In the genomic region with DNA sequence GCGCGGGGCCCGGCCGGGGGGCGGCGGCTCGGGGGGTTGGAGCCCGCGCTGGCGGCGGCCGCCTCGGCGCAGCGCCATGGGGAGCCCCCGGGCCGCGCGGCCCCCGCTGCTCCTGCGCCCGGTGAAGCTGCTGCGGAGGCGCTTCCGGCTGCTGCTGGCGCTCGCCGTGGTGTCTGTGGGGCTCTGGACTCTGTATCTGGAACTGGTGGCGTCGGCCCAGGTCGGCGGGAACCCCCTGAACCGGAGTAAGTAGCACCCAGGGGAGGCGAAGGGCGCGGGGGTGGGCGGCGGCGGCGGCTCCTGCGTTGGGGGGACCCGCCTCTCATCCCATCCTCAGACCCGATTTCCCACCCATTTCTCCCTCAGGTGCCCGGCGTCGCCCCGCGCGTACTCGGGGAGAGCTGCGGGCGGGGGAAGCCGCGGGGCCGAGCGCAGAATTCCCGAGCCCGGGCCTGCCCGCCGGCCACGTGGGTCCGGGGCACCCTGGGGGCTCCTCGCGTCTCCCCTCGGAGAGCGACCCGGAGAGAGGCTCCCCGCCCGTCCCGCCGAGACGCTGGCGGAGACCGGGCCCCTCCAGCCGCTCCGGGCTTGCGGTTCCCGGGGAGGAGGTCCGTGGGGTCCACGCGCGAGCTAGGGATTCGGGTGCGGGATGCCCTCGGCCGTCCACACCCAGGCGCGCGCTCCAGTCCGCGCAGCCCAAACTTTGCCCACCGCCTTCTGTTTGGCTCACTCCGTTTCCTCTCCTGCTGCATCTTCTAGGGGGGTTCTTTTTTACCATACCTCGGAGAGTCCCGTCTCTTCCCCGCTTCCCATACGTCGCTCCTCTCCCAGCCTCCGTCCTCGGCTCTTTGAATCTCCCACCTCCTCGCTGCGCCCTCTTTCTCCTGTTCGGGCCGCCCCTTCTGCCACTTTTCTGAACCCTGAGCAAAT, we compare ENCODE assay signal across 7 cellular contexts. TPM values are rescaled to one million over a fixed set of nuclear protein-coding genes. Genes with fewer than 3 reads are reported as not detected.
DNase-seq lines count a peak whose midpoint lies in the region; ATAC-seq and TF ChIP-seq lines count a peak whose summit lies in the region.

No MANE protein-coding gene starts in this region.

- peaks cover 8 to 36% of the 10 kb centered on the region in 2 donors for H3K4me1 ChIP-seq in mucosa of rectum (ENCODE audit: control insufficient read depth in 2 of 2, insufficient read depth in 2 of 2, low read length in 2 of 2)
- H3K4me1 ChIP-seq in thoracic aorta (ENCODE audit: control insufficient read depth in 1 of 2, low read depth in 2 of 2): peaks cover 11 to 52% of the 10 kb centered on the region in 2 donors

- intact Hi-C loops in dendritic cell treated with granulocyte-macrophage colony-stimulating factor and Interleukin-4, amounts not matched to agents 40 ng/mL and 50 ng/mL, for 4 days (cut with micrococcal nuclease): no loop called here

- H3K27ac Mint-ChIP-seq in HFFc6: no peak overlapping the region
- H3K27ac Mint-ChIP-seq in dendritic cell treated with granulocyte-macrophage colony-stimulating factor and Interleukin-4, amounts not matched to agents 40 ng/mL and 50 ng/mL, for 4 days: no peak overlapping the region

- H3K9me3 Mint-ChIP-seq in HFFc6: no peaks in the 10 kb centered on the region
- no peaks in the 10 kb centered on the region for H3K9me3 Mint-ChIP-seq in dendritic cell treated with granulocyte-macrophage colony-stimulating factor and Interleukin-4, amounts not matched to agents 40 ng/mL and 50 ng/mL, for 4 days

- H3K36me3 ChIP-seq in mucosa of rectum (ENCODE audit: control insufficient read depth in 2 of 2, insufficient read depth in 2 of 2, low read length in 2 of 2) (peaks cover 0 to 3% of the 10 kb centered on the region in 2 donors), thoracic aorta (no peaks in the 10 kb centered on the region)

- H3K27me3 ChIP-seq in mucosa of rectum (ENCODE audit: control insufficient read depth in 2 of 2, insufficient read depth in 2 of 2, low read length in 2 of 2): peaks cover 0 to 3% of the 10 kb centered on the region in 2 donors
- H3K27me3 ChIP-seq in thoracic aorta (replicated peaks; ENCODE audit: insufficient read depth): no peaks in the 10 kb centered on the region

- H3K9ac ChIP-seq in mucosa of rectum (ENCODE audit: low read depth in 1 of 2, low read length in 2 of 2): peak overlapping the region; percentile 38 to 80

- no peak for ATAC-seq in thoracic aorta (ENCODE audit: insufficient number of reproducible peaks, low FRiP score, low read depth)

- H3K27ac ChIP-seq in VCaP (peak overlapping the region; percentile 61; the same call in 1 of the 2 replicates), mucosa of rectum (ENCODE audit: low read depth in 2 of 2, low read length in 2 of 2) (peak overlapping the region; percentile 52 to 79), thoracic aorta (peak overlapping the region; percentile 72 to 86)

- peak overlapping the region; percentile 62 for H3K4me3 Mint-ChIP-seq in HFFc6
- peak overlapping the region; percentile 37 for H3K4me3 Mint-ChIP-seq in dendritic cell treated with granulocyte-macrophage colony-stimulating factor and Interleukin-4, amounts not matched to agents 40 ng/mL and 50 ng/mL, for 4 days

- no peaks in the 10 kb centered on the region; the same call in 1 of the 2 replicates for H3K36me3 Mint-ChIP-seq in HFFc6 (ENCODE audit: low read depth)
- H3K36me3 Mint-ChIP-seq in dendritic cell treated with granulocyte-macrophage colony-stimulating factor and Interleukin-4, amounts not matched to agents 40 ng/mL and 50 ng/mL, for 4 days (ENCODE audit: low read depth): no peaks in the 10 kb centered on the region

- no peaks in the 10 kb centered on the region for H3K9me3 ChIP-seq in mucosa of rectum (ENCODE audit: control insufficient read depth in 2 of 2, low read length in 2 of 2)
- H3K9me3 ChIP-seq in thoracic aorta: no peaks in the 10 kb centered on the region

- H3K27me3 Mint-ChIP-seq in HFFc6 (ENCODE audit: insufficient read depth): peaks cover 51% of the 10 kb centered on the region
- peaks cover 86% of the 10 kb centered on the region for H3K27me3 Mint-ChIP-seq in dendritic cell treated with granulocyte-macrophage colony-stimulating factor and Interleukin-4, amounts not matched to agents 40 ng/mL and 50 ng/mL, for 4 days

- H3K4me3 ChIP-seq in mucosa of rectum (ENCODE audit: low read length in 2 of 2) (peak overlapping the region; percentile 72 to 76), thoracic aorta (peak overlapping the region; percentile 74)

- DNase-seq in HFFc6 (no peak), thoracic aorta (ENCODE audit: low spot score) (no peak), MV-4-11 (lab: John Stamatoyannopoulos, UW) (no peak), foreskin melanocyte (no peak)

- TF ChIP-seq CTCF in HFFc6 (IDR thresholded peaks at IDR 0.05) (no peak), VCaP (conservative IDR thresholded peaks at IDR 0.05) (no peak), thoracic aorta (IDR thresholded peaks at IDR 0.05) (no peak)

- peaks cover 5% of the 10 kb centered on the region; the same call in 1 of the 2 replicates for H3K4me1 Mint-ChIP-seq in HFFc6 (ENCODE audit: low read depth)
- peaks cover 11% of the 10 kb centered on the region for H3K4me1 Mint-ChIP-seq in dendritic cell treated with granulocyte-macrophage colony-stimulating factor and Interleukin-4, amounts not matched to agents 40 ng/mL and 50 ng/mL, for 4 days (ENCODE audit: low read depth)

RNA-seq across cellular contexts. Expression of a gene that starts 0.8 kb away (rescaled TPM):
- not detected for total RNA-seq in HFFc6 (2021; fragmentation: NEBNext Ultra II Directional; extraction: Animal tissue kit (Norgen Biotek cat#: 25700))
- total RNA-seq in thoracic aorta: 10 to 100 TPM; 16.8 to 22.3 TPM

RNA-seq across cellular contexts. Expression of a gene that starts 59.1 kb away (rescaled TPM):
- 10 to 100 TPM in 5 of 6 experiments, 1 to 10 TPM in 1; 7.7 to 12.6 (median 11.6) TPM for total RNA-seq in HFFc6 (2021; fragmentation: NEBNext Ultra II Directional; extraction: Animal tissue kit (Norgen Biotek cat#: 25700))
- total RNA-seq in thoracic aorta: 1 to 10 TPM; 5.6 to 7.2 TPM

Comparison
In these comparisons a context has a peak if more than half of its experiments do, and no peak if none do; other contexts are left out.
1. RNA of a gene that starts 0.8 kb away (total RNA-seq): 16.8 to 22.3 TPM in thoracic aorta; not detected in HFFc6; every median in the first group is over 10 times any median in the second.
2. Peak in every context shown above with its lines, with median percentiles within 50 percentile points of each other: H3K27ac ChIP-seq.